ENCODE assay signal across 25 cellular contexts in genomic region chr9:110748251-110748893, GRCh38.
DNase-seq lines count a peak whose midpoint lies in the region; ATAC-seq and TF ChIP-seq lines count a peak whose summit lies in the region.
"Had no signal": no experiment of that assay in that cellular context is flagged by ENCODE, and none has a peak within 500 bp of the region (broad histone marks: within the 10 kb centered on the region; RNA-seq: fewer than 3 reads in every experiment).

No MANE protein-coding gene starts in this region.

- H3K4me3 ChIP-seq in SK-N-SH (ENCODE audit: low read depth in 2 of 2, low read length in 1 of 2) (no peak overlapping the region), right atrium auricular region (no peak overlapping the region)
- H3K4me3 ChIP-seq: esophagus muscularis mucosa had no signal

- H3K9me3 ChIP-seq in SK-N-SH (no peaks in the 10 kb centered on the region), right atrium auricular region (no peaks in the 10 kb centered on the region)
- H3K9me3 ChIP-seq: esophagus muscularis mucosa, neutrophil had no signal

- no peak for DNase-seq in SK-N-SH
- DNase-seq in SW 1271 (lab: John Stamatoyannopoulos, UW) = peak; percentile 30 to 87
- DNase-seq in D341Med (ENCODE audit: low spot score) = no peak
- no peak for DNase-seq in right atrium auricular region (ENCODE audit: low spot score)
- DNase-seq in cerebellar nuclear complex (lab: John Stamatoyannopoulos, UW) = no peak
- DNase-seq: activated CD4-positive, CD25-positive, alpha-beta regulatory T cell; activated CD8-positive, alpha-beta T cell treated with anti-CD3 and anti-CD28 coated beads, Interleukin-2, amount 10 ng/mL, durations not matched to agents 7 days and 5 days; activated naive CD4-positive, alpha-beta T cell treated with anti-CD3 and anti-CD28 coated beads for 36 hours; activated T-cell treated with anti-CD3 and anti-CD28 coated beads, Interleukin-2, amount 50 U/mL, for 1 hour; amygdala; DND-41; GOT3; kidney glomerular epithelial cell; MM.1S; NCI-H1436 treated with DMSO at 0.1 percent for 48 hours; NCI-H526; stimulated activated CD4-positive, alpha-beta T cell treated with anti-CD3 and anti-CD28 coated beads, Interleukin-12 subunit alpha, Interleukin-12 subunit beta, amount 100 ng/mL, for 4 hours; stimulated activated CD4-positive, alpha-beta T cell treated with anti-CD3 and anti-CD28 coated beads, Interleukin-4, amount 100 ng/mL, for 4 hours; stimulated activated naive CD8-positive, alpha-beta T cell treated with anti-CD3 and anti-CD28 coated beads, Interleukin-15, Interleukin-2, amounts not matched to agents 100 U/mL and 50 U/mL, for 24 hours had no signal

- peak overlapping the region; percentile 27; the same call in 1 of the 2 replicates for H3K4me2 ChIP-seq in SK-N-SH

- no peaks in the 10 kb centered on the region for H3K9me2 ChIP-seq in SK-N-SH

- peaks cover 15 to 46% of the 10 kb centered on the region in 2 experiments for H3K4me1 ChIP-seq in SK-N-SH (ENCODE audit: control insufficient read depth in 1 of 2, insufficient read depth in 2 of 2, low read depth in 1 of 2, low read length in 1 of 2)
- peaks cover 0 to 7% of the 10 kb centered on the region in 2 donors for H3K4me1 ChIP-seq in right atrium auricular region

- no peak for TF ChIP-seq CTCF in SK-N-SH (IDR thresholded peaks at IDR 0.05)
- TF ChIP-seq CTCF in right atrium auricular region (IDR thresholded peaks at IDR 0.05) = no peak

- ATAC-seq in SK-N-SH treated with all-trans-retinoic acid at 6 μM for 48 hours = no peak
- peak; percentile 33 for ATAC-seq in esophagus mucosa
- no peak for ATAC-seq in GM18870 (IDR thresholded peaks at IDR 0.05; ENCODE audit: unreplicated experiment)
- ATAC-seq: activated CD8-positive, alpha-beta T cell treated with anti-CD3 and anti-CD28 coated beads, Interleukin-2, amount 10 ng/mL, durations not matched to agents 7 days and 5 days; stimulated activated naive CD8-positive, alpha-beta T cell treated with anti-CD3 and anti-CD28 coated beads, Interleukin-15, Interleukin-2, amounts not matched to agents 100 U/mL and 50 U/mL, for 24 hours had no signal

- peaks cover 28% of the 10 kb centered on the region for H3F3A ChIP-seq in SK-N-SH (replicated peaks; ENCODE audit: insufficient read depth)

- 58% methylated on average over 5 of the region's 5 CpGs for WGBS in SK-N-SH (ENCODE audit: low lambda C conversion rate)

- CTCF ChIA-PET in SK-N-SH (lab: Yijun Ruan, JAX) = no interaction called here

- H3K27me3 ChIP-seq in SK-N-SH (ENCODE audit: insufficient read depth) = no peaks in the 10 kb centered on the region
- no peaks in the 10 kb centered on the region for H3K27me3 ChIP-seq in right atrium auricular region
- H3K27me3 ChIP-seq: esophagus muscularis mucosa, neutrophil had no signal

- no peak overlapping the region for H3K27ac ChIP-seq in SK-N-SH (ENCODE audit: low read depth in 2 of 2, low read length in 1 of 2)
- no peak overlapping the region for H3K27ac ChIP-seq in right atrium auricular region
- H3K27ac ChIP-seq: 22Rv1, esophagus muscularis mucosa, neutrophil had no signal

- no peak for TF ChIP-seq RAD21 in SK-N-SH (IDR thresholded peaks at IDR 0.05; ENCODE audit: low read length)

- H2AFZ ChIP-seq in SK-N-SH (ENCODE audit: low read depth) = no peak overlapping the region; the same call in 1 of the 2 replicates

- no peaks in the 10 kb centered on the region for H4K20me1 ChIP-seq in SK-N-SH (ENCODE audit: insufficient read depth)

- no peak overlapping the region for H3K9ac ChIP-seq in SK-N-SH

- POLR2A ChIA-PET in SK-N-SH (lab: Yijun Ruan, JAX) = no interaction called here

- H3K36me3 ChIP-seq in SK-N-SH (replicated peaks in 1 of 2; ENCODE audit: control insufficient read depth in 1 of 2, insufficient read depth in 2 of 2, low read length in 1 of 2) = no peaks in the 10 kb centered on the region
- no peaks in the 10 kb centered on the region for H3K36me3 ChIP-seq in right atrium auricular region
- H3K36me3 ChIP-seq: esophagus muscularis mucosa, neutrophil had no signal

- H3K79me2 ChIP-seq in SK-N-SH (ENCODE audit: insufficient read depth) = no peaks in the 10 kb centered on the region

- peak in 1 of 2 experiments; percentile 81; a peak in 2 of 4 replicates for TF ChIP-seq EP300 in SK-N-SH (IDR thresholded peaks at IDR 0.05; ENCODE audit: borderline replicate concordance in 1 of 2, low read depth in 1 of 2, low read length in 1 of 2)

TF ChIP-seq in SK-N-SH, 30 proteins besides CTCF, POLR2A, EP300 and RAD21 (continues in another document):
- TF ChIP-seq GABPA (IDR thresholded peaks at IDR 0.05; ENCODE audit: low read depth) (no peak), USF1 (IDR thresholded peaks at IDR 0.05; ENCODE audit: borderline replicate concordance, low read depth) (no peak), FOXM1 (IDR thresholded peaks at IDR 0.05; ENCODE audit: low read depth) (no peak), SMC3 (IDR thresholded peaks at IDR 0.05; ENCODE audit: low read depth, low read length) (no peak), USF2 (IDR thresholded peaks at IDR 0.05; ENCODE audit: borderline replicate concordance, low read depth, low read length) (no peak)

TF ChIP-seq in SK-N-SH treated with all-trans-retinoic acid at 6 μM for 48 hours, 23 proteins besides CTCF, POLR2A, EP300 and RAD21:
- TF ChIP-seq BACH2 (CRISPR knock-in tag; IDR thresholded peaks at IDR 0.05; ENCODE audit: borderline replicate concordance) (no peak), CREB5 (CRISPR knock-in tag; IDR thresholded peaks at IDR 0.05; ENCODE audit: low read depth) (no peak), ZNF70 (CRISPR knock-in tag; IDR thresholded peaks at IDR 0.05) (no peak)

Comparison
In these comparisons a context has a peak if more than half of its experiments do, and no peak if none do; other contexts are left out.
1. DNase-seq: peak in SW 1271 (2 of 2); none in SK-N-SH (single experiment), D341Med (single experiment), right atrium auricular region (single experiment) and cerebellar nuclear complex (0 of 2).